1 cellular context compared by ENCODE assay signal in the genomic region with DNA sequence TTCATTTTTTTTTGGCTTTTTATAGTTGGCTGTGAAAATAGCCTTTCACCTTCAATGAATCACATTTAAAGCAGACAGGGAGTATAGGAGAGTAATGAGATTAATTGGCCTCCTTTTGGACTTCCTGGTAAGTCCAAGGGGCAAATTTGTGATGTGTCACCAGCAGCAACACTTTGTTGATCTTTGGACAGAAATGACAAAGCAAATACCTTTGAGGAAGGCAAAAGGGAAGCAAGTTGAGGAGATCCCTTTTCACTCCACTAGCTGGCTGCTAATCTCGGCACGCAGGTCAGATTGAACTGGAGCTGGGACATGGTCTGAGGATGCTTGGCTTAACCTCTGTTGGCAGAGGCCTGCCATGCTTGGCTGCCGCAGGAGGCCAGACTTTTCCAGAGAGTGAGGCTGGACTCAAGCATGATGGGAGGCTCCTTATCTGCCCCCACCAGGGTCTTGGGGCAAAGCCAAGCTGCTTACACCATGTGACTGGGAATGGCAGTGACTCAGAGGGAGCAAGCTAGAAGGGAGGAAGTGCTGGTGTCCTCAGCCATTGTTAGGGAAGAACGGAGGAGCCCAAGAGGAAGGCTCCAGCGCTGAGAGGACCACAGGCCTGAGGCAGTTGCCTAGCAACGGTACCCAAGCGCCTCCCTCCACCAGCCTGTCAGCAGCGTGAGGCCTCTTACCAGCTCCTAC.
A peak's percentile ranks its signal among the peaks of the same experiment; 100 is the strongest.
TF ChIP-seq lines count a peak whose summit lies in the region.

No MANE protein-coding gene starts in this region.

TF ChIP-seq in K562, 482 proteins besides CTCF, POLR2A, EP300 and RAD21 (continued from another document and continues in another):
- TF ChIP-seq, protein P1, sequence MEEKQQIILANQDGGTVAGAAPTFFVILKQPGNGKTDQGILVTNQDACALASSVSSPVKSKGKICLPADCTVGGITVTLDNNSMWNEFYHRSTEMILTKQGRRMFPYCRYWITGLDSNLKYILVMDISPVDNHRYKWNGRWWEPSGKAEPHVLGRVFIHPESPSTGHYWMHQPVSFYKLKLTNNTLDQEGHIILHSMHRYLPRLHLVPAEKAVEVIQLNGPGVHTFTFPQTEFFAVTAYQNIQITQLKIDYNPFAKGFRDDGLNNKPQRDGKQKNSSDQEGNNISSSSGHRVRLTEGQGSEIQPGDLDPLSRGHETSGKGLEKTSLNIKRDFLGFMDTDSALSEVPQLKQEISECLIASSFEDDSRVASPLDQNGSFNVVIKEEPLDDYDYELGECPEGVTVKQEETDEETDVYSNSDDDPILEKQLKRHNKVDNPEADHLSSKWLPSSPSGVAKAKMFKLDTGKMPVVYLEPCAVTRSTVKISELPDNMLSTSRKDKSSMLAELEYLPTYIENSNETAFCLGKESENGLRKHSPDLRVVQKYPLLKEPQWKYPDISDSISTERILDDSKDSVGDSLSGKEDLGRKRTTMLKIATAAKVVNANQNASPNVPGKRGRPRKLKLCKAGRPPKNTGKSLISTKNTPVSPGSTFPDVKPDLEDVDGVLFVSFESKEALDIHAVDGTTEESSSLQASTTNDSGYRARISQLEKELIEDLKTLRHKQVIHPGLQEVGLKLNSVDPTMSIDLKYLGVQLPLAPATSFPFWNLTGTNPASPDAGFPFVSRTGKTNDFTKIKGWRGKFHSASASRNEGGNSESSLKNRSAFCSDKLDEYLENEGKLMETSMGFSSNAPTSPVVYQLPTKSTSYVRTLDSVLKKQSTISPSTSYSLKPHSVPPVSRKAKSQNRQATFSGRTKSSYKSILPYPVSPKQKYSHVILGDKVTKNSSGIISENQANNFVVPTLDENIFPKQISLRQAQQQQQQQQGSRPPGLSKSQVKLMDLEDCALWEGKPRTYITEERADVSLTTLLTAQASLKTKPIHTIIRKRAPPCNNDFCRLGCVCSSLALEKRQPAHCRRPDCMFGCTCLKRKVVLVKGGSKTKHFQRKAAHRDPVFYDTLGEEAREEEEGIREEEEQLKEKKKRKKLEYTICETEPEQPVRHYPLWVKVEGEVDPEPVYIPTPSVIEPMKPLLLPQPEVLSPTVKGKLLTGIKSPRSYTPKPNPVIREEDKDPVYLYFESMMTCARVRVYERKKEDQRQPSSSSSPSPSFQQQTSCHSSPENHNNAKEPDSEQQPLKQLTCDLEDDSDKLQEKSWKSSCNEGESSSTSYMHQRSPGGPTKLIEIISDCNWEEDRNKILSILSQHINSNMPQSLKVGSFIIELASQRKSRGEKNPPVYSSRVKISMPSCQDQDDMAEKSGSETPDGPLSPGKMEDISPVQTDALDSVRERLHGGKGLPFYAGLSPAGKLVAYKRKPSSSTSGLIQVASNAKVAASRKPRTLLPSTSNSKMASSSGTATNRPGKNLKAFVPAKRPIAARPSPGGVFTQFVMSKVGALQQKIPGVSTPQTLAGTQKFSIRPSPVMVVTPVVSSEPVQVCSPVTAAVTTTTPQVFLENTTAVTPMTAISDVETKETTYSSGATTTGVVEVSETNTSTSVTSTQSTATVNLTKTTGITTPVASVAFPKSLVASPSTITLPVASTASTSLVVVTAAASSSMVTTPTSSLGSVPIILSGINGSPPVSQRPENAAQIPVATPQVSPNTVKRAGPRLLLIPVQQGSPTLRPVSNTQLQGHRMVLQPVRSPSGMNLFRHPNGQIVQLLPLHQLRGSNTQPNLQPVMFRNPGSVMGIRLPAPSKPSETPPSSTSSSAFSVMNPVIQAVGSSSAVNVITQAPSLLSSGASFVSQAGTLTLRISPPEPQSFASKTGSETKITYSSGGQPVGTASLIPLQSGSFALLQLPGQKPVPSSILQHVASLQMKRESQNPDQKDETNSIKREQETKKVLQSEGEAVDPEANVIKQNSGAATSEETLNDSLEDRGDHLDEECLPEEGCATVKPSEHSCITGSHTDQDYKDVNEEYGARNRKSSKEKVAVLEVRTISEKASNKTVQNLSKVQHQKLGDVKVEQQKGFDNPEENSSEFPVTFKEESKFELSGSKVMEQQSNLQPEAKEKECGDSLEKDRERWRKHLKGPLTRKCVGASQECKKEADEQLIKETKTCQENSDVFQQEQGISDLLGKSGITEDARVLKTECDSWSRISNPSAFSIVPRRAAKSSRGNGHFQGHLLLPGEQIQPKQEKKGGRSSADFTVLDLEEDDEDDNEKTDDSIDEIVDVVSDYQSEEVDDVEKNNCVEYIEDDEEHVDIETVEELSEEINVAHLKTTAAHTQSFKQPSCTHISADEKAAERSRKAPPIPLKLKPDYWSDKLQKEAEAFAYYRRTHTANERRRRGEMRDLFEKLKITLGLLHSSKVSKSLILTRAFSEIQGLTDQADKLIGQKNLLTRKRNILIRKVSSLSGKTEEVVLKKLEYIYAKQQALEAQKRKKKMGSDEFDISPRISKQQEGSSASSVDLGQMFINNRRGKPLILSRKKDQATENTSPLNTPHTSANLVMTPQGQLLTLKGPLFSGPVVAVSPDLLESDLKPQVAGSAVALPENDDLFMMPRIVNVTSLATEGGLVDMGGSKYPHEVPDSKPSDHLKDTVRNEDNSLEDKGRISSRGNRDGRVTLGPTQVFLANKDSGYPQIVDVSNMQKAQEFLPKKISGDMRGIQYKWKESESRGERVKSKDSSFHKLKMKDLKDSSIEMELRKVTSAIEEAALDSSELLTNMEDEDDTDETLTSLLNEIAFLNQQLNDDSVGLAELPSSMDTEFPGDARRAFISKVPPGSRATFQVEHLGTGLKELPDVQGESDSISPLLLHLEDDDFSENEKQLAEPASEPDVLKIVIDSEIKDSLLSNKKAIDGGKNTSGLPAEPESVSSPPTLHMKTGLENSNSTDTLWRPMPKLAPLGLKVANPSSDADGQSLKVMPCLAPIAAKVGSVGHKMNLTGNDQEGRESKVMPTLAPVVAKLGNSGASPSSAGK (IDR thresholded peaks at IDR 0.05): 0 out of 2 replicates have a peak, but pooled peaks have one; percentile 30
- TF ChIP-seq, protein P2, sequence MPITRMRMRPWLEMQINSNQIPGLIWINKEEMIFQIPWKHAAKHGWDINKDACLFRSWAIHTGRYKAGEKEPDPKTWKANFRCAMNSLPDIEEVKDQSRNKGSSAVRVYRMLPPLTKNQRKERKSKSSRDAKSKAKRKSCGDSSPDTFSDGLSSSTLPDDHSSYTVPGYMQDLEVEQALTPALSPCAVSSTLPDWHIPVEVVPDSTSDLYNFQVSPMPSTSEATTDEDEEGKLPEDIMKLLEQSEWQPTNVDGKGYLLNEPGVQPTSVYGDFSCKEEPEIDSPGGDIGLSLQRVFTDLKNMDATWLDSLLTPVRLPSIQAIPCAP (CRISPR knock-in tag; IDR thresholded peaks at IDR 0.05; ENCODE audit: borderline replicate concordance): no peak
- no peak for TF ChIP-seq ZNF586 (CRISPR knock-in tag; conservative IDR thresholded peaks at IDR 0.05)
- TF ChIP-seq FOXP1 (CRISPR knock-in tag; IDR thresholded peaks at IDR 0.05): no peak
- no peak for TF ChIP-seq SRSF3 (IDR thresholded peaks at IDR 0.05; ENCODE audit: insufficient read depth, low read length)
- TF ChIP-seq SNRNP70 (optimal IDR thresholded peaks at IDR 0.05; ENCODE audit: low read depth, low read length): no peak
- TF ChIP-seq MAFG (tag; conservative IDR thresholded peaks at IDR 0.05): peak; percentile 83
- peak in 1 of 2 experiments; percentile 52; a peak in 2 of 4 replicates for TF ChIP-seq FOXK2 (conservative IDR thresholded peaks at IDR 0.05 in 1 of 2, IDR thresholded peaks at IDR 0.05 in 1 of 2; ENCODE audit: low read depth in 2 of 2)
- TF ChIP-seq GABPA (tag; conservative IDR thresholded peaks at IDR 0.05; ENCODE audit: low read depth): no peak
- TF ChIP-seq SNIP1 (IDR thresholded peaks at IDR 0.05; ENCODE audit: low read depth): no peak
- TF ChIP-seq NFE2 (IDR thresholded peaks at IDR 0.05; ENCODE audit: low read depth): peak; percentile 53; the same call in 1 of the 2 replicates
- TF ChIP-seq, protein P3, sequence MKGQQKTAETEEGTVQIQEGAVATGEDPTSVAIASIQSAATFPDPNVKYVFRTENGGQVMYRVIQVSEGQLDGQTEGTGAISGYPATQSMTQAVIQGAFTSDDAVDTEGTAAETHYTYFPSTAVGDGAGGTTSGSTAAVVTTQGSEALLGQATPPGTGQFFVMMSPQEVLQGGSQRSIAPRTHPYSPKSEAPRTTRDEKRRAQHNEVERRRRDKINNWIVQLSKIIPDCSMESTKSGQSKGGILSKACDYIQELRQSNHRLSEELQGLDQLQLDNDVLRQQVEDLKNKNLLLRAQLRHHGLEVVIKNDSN (CRISPR knock-in tag; IDR thresholded peaks at IDR 0.05): peak; percentile 57; the same call in 1 of the 2 replicates
- TF ChIP-seq, protein P4, sequence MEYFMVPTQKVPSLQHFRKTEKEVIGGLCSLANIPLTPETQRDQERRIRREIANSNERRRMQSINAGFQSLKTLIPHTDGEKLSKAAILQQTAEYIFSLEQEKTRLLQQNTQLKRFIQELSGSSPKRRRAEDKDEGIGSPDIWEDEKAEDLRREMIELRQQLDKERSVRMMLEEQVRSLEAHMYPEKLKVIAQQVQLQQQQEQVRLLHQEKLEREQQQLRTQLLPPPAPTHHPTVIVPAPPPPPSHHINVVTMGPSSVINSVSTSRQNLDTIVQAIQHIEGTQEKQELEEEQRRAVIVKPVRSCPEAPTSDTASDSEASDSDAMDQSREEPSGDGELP (CRISPR knock-in tag; IDR thresholded peaks at IDR 0.05; ENCODE audit: borderline replicate concordance): no peak
- TF ChIP-seq ZKSCAN8 (CRISPR knock-in tag; IDR thresholded peaks at IDR 0.05): no peak
- no peak for TF ChIP-seq PTBP1 (IDR thresholded peaks at IDR 0.05; ENCODE audit: low read depth, low read length)
- TF ChIP-seq HMG20A (CRISPR knock-in tag; conservative IDR thresholded peaks at IDR 0.05): no peak
- TF ChIP-seq ARID1B (IDR thresholded peaks at IDR 0.05): peak; percentile 90
- TF ChIP-seq, protein P5, sequence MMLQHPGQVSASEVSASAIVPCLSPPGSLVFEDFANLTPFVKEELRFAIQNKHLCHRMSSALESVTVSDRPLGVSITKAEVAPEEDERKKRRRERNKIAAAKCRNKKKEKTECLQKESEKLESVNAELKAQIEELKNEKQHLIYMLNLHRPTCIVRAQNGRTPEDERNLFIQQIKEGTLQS (IDR thresholded peaks at IDR 0.05): peak; percentile 78
- TF ChIP-seq, protein P5 (CRISPR knock-in tag; conservative IDR thresholded peaks at IDR 0.05): no peak
- TF ChIP-seq, protein P6, sequence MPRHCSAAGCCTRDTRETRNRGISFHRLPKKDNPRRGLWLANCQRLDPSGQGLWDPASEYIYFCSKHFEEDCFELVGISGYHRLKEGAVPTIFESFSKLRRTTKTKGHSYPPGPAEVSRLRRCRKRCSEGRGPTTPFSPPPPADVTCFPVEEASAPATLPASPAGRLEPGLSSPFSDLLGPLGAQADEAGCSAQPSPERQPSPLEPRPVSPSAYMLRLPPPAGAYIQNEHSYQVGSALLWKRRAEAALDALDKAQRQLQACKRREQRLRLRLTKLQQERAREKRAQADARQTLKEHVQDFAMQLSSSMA (CRISPR knock-in tag; IDR thresholded peaks at IDR 0.05): no peak
- TF ChIP-seq BACH1 (tag; IDR thresholded peaks at IDR 0.05): 0 out of 2 replicates have a peak, but pooled peaks have one; percentile 57
- TF ChIP-seq ZNF695 (CRISPR knock-in tag; IDR thresholded peaks at IDR 0.05): no peak
- TF ChIP-seq HLTF (IDR thresholded peaks at IDR 0.05): no peak
- TF ChIP-seq SMAD2 (IDR thresholded peaks at IDR 0.05; ENCODE audit: low read depth, low read length): no peak
- TF ChIP-seq, protein P7, sequence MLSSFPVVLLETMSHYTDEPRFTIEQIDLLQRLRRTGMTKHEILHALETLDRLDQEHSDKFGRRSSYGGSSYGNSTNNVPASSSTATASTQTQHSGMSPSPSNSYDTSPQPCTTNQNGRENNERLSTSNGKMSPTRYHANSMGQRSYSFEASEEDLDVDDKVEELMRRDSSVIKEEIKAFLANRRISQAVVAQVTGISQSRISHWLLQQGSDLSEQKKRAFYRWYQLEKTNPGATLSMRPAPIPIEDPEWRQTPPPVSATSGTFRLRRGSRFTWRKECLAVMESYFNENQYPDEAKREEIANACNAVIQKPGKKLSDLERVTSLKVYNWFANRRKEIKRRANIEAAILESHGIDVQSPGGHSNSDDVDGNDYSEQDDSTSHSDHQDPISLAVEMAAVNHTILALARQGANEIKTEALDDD (IDR thresholded peaks at IDR 0.05): no peak
- no peak for TF ChIP-seq POLR2G (IDR thresholded peaks at IDR 0.05; ENCODE audit: low read depth, low read length)
- TF ChIP-seq ZNF75A (CRISPR knock-in tag; IDR thresholded peaks at IDR 0.05): no peak
- TF ChIP-seq ZNF316 (IDR thresholded peaks at IDR 0.05): peak; percentile 76
- TF ChIP-seq NRF1 (conservative IDR thresholded peaks at IDR 0.05 in 1 of 2, IDR thresholded peaks at IDR 0.05 in 1 of 2): no peak
- TF ChIP-seq KLF1 (tag; IDR thresholded peaks at IDR 0.05): no peak
- TF ChIP-seq YBX1 (IDR thresholded peaks at IDR 0.05): no peak
- TF ChIP-seq CHCHD3 (CRISPR knock-in tag; IDR thresholded peaks at IDR 0.05): no peak
- no peak for TF ChIP-seq RHOXF2B (CRISPR knock-in tag; conservative IDR thresholded peaks at IDR 0.05)
- TF ChIP-seq ARID2 (IDR thresholded peaks at IDR 0.05): no peak
- TF ChIP-seq HNRNPH1 (optimal IDR thresholded peaks at IDR 0.05; ENCODE audit: low read depth, low read length): no peak
- TF ChIP-seq RAD51 (IDR thresholded peaks at IDR 0.05; ENCODE audit: borderline replicate concordance, low read depth): peak; percentile 72
- no peak for TF ChIP-seq NBN (IDR thresholded peaks at IDR 0.05; ENCODE audit: low read depth)
- TF ChIP-seq NFYB (IDR thresholded peaks at IDR 0.05; ENCODE audit: extremely low read depth, insufficient read length): no peak
- TF ChIP-seq, protein P8, sequence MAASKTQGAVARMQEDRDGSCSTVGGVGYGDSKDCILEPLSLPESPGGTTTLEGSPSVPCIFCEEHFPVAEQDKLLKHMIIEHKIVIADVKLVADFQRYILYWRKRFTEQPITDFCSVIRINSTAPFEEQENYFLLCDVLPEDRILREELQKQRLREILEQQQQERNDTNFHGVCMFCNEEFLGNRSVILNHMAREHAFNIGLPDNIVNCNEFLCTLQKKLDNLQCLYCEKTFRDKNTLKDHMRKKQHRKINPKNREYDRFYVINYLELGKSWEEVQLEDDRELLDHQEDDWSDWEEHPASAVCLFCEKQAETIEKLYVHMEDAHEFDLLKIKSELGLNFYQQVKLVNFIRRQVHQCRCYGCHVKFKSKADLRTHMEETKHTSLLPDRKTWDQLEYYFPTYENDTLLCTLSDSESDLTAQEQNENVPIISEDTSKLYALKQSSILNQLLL (CRISPR knock-in tag; IDR thresholded peaks at IDR 0.05; ENCODE audit: borderline replicate concordance): no peak
- TF ChIP-seq ZNF77 (CRISPR knock-in tag; IDR thresholded peaks at IDR 0.05): no peak
- TF ChIP-seq, protein P9, sequence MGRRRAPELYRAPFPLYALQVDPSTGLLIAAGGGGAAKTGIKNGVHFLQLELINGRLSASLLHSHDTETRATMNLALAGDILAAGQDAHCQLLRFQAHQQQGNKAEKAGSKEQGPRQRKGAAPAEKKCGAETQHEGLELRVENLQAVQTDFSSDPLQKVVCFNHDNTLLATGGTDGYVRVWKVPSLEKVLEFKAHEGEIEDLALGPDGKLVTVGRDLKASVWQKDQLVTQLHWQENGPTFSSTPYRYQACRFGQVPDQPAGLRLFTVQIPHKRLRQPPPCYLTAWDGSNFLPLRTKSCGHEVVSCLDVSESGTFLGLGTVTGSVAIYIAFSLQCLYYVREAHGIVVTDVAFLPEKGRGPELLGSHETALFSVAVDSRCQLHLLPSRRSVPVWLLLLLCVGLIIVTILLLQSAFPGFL (CRISPR knock-in tag; IDR thresholded peaks at IDR 0.05): no peak
- no peak for TF ChIP-seq KAT8 (IDR thresholded peaks at IDR 0.05; ENCODE audit: low read depth)
- no peak for TF ChIP-seq TCF7 (IDR thresholded peaks at IDR 0.05; ENCODE audit: borderline replicate concordance)
- TF ChIP-seq MBD2 (IDR thresholded peaks at IDR 0.05; ENCODE audit: borderline replicate concordance, low read depth): no peak
- TF ChIP-seq PRMT5 (CRISPR knock-in tag; IDR thresholded peaks at IDR 0.05): no peak
- no peak for TF ChIP-seq KDM2B (CRISPR knock-in tag; IDR thresholded peaks at IDR 0.05)
- TF ChIP-seq ZNF239 (CRISPR knock-in tag; IDR thresholded peaks at IDR 0.05): no peak
